ENCODE assay signal across 10 cellular contexts in the genomic region with DNA sequence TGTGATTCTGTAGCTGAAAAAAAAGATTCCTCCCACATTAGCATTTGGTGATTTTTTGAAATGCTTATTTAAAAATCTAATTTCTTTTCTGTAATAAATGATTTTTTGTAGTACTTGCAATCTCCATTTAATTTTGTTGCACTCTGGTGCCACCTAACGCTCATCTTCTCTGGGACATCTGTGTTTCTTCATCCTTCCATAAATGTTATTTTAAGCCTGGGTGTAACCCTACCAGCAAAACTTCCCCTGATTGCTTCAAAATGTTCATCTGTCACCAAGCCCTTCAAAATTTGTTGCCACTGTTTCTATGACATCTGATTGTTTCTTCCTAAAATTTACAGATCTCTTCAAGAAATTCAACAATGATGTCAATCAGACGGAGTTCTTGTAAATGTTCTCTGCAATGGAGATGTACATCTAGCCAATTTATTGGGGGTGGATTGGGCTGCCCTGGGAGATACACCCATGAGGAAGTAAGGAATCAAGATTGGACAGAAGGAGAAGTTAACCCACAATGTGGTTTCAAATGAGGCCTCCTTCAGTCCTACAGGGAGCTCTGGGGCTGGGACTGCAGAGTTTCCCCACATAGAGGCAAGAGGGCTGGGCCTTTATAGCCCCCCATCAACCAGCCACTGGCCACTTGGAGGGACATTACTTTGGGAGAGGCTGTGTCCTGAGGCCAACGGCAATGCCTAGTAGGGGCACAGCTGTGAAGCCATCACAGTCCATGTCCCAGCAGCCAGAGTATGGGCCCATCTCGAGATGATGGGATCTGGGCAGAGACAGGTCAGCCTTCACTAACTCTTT. TPM values are rescaled to one million over a fixed set of nuclear protein-coding genes. Genes with fewer than 3 reads are reported as not detected.
DNase-seq lines count a peak whose midpoint lies in the region; ATAC-seq and TF ChIP-seq lines count a peak whose summit lies in the region.
"Had no signal": no experiment of that assay in that cellular context is flagged by ENCODE, and none has a peak within 500 bp of the region (broad histone marks: within the 10 kb centered on the region; RNA-seq: fewer than 3 reads in every experiment).

No MANE protein-coding gene starts in this region.

- peaks cover 14% of the 10 kb centered on the region for H3K27me3 ChIP-seq in DND-41 (ENCODE audit: insufficient read depth, low read length, poor library complexity)
- no peaks in the 10 kb centered on the region for H3K27me3 ChIP-seq in KMS-11 (ENCODE audit: insufficient read depth, low read depth)
- H3K27me3 ChIP-seq in WERI-Rb-1 (ENCODE audit: insufficient read depth, low read depth, severe bottlenecking) = no peaks in the 10 kb centered on the region
- H3K27me3 ChIP-seq: SJSA1 had no signal

- no peak overlapping the region for H2AFZ ChIP-seq in DND-41 (ENCODE audit: low read depth, low read length)
- H2AFZ ChIP-seq in KMS-11 (ENCODE audit: low read depth) = no peak overlapping the region

- H3K79me2 ChIP-seq in DND-41 (ENCODE audit: insufficient read depth, low read length) (no peaks in the 10 kb centered on the region), KMS-11 (ENCODE audit: insufficient read depth, low read depth) (no peaks in the 10 kb centered on the region)

- intact Hi-C loops in activated CD4-positive, alpha-beta T cell treated with anti-CD3 and anti-CD28 coated beads, Interleukin-2, amount 10 ng/mL, durations not matched to agents 24 days and 14 days (cut with micrococcal nuclease) = loop anchor here (2.0 kb wide), 1 partner anchor 293 kb away; no protein-coding TSS in a partner anchor

- H3K9me3 ChIP-seq in DND-41 (ENCODE audit: insufficient read depth, low read length, severe bottlenecking) (no peaks in the 10 kb centered on the region), WERI-Rb-1 (ENCODE audit: severe bottlenecking) (no peaks in the 10 kb centered on the region)
- H3K9me3 ChIP-seq: SJSA1 had no signal

- H4K20me1 ChIP-seq in DND-41 (ENCODE audit: insufficient read depth, low read length) (no peaks in the 10 kb centered on the region), KMS-11 (ENCODE audit: insufficient read depth) (no peaks in the 10 kb centered on the region)

- no peak overlapping the region for H3K4me2 ChIP-seq in DND-41 (ENCODE audit: insufficient read depth, low read length)
- H3K4me2 ChIP-seq in KMS-11 = no peak overlapping the region

- H3K36me3 ChIP-seq in DND-41 (ENCODE audit: insufficient read depth, low read length) (no peaks in the 10 kb centered on the region), KMS-11 (ENCODE audit: insufficient read depth) (no peaks in the 10 kb centered on the region), WERI-Rb-1 (no peaks in the 10 kb centered on the region)
- H3K36me3 ChIP-seq: SJSA1 had no signal

- H3K27ac ChIP-seq in DND-41 (ENCODE audit: low read length) (no peak overlapping the region), KMS-11 (no peak overlapping the region), WERI-Rb-1 (no peak overlapping the region)
- H3K27ac ChIP-seq: SJSA1 had no signal

- no peaks in the 10 kb centered on the region for H3K4me1 ChIP-seq in DND-41 (ENCODE audit: insufficient read depth, low read length)
- no peaks in the 10 kb centered on the region for H3K4me1 ChIP-seq in KMS-11 (ENCODE audit: low read depth, poor library complexity, severe bottlenecking)
- H3K4me1 ChIP-seq: SJSA1 had no signal

- H3K4me1 Mint-ChIP-seq in activated CD4-positive, alpha-beta T cell treated with anti-CD3 and anti-CD28 coated beads, Interleukin-2, amount 10 ng/mL, durations not matched to agents 24 days and 14 days = no peaks in the 10 kb centered on the region

- DNase-seq in DND-41 = peak; percentile 27
- DNase-seq in WERI-Rb-1 = peak; percentile 31
- peak; percentile 64 for DNase-seq in left kidney (ENCODE audit: low read depth, low spot score)
- DNase-seq in HPDE6-E6E7 (ENCODE audit: extremely low spot score) = no peak
- DNase-seq in NCI-H1436 treated with DMSO at 0.1 percent for 48 hours (lab: John Stamatoyannopoulos, UW) = no peak
- DNase-seq in stimulated activated naive CD8-positive, alpha-beta T cell treated with anti-CD3 and anti-CD28 coated beads, Interleukin-15, Interleukin-2, amounts not matched to agents 100 U/mL and 50 U/mL, for 24 hours = no peak
- DNase-seq in activated CD4-positive, alpha-beta T cell treated with anti-CD3 and anti-CD28 coated beads, Interleukin-2, amount 10 ng/mL, durations not matched to agents 24 days and 14 days = no peak
- DNase-seq: left cardiac atrium had no signal

- no peak overlapping the region for H3K4me3 Mint-ChIP-seq in activated CD4-positive, alpha-beta T cell treated with anti-CD3 and anti-CD28 coated beads, Interleukin-2, amount 10 ng/mL, durations not matched to agents 24 days and 14 days

- no peak overlapping the region for H3K27ac Mint-ChIP-seq in activated CD4-positive, alpha-beta T cell treated with anti-CD3 and anti-CD28 coated beads, Interleukin-2, amount 10 ng/mL, durations not matched to agents 24 days and 14 days

- no peaks in the 10 kb centered on the region for H3K36me3 Mint-ChIP-seq in activated CD4-positive, alpha-beta T cell treated with anti-CD3 and anti-CD28 coated beads, Interleukin-2, amount 10 ng/mL, durations not matched to agents 24 days and 14 days (ENCODE audit: low read depth)

- no peak for ATAC-seq in DND-41 (ENCODE audit: insufficient read depth, low read depth)
- no peak for ATAC-seq in stimulated activated naive CD8-positive, alpha-beta T cell treated with anti-CD3 and anti-CD28 coated beads, Interleukin-15, Interleukin-2, amounts not matched to agents 100 U/mL and 50 U/mL, for 24 hours

- no peak overlapping the region for H3K4me3 ChIP-seq in DND-41 (ENCODE audit: low read depth in 1 of 2, low read length in 2 of 2)
- no peak overlapping the region for H3K4me3 ChIP-seq in KMS-11 (IDR thresholded peaks at IDR 0.05; ENCODE audit: insufficient read depth, low read depth, low read length)
- H3K4me3 ChIP-seq in WERI-Rb-1 (ENCODE audit: low read depth, low read length) = no peak overlapping the region
- H3K4me3 ChIP-seq: SJSA1 had no signal

- TF ChIP-seq CTCF in DND-41 (IDR thresholded peaks at IDR 0.05; ENCODE audit: borderline replicate concordance, extremely low read depth, low read length, poor library complexity, severe bottlenecking) (peak; percentile 72), KMS-11 (conservative IDR thresholded peaks at IDR 0.05; ENCODE audit: low read depth, low read length) (peak; percentile 68), WERI-Rb-1 (IDR thresholded peaks at IDR 0.05; ENCODE audit: low read depth, low read length) (peak; percentile 40)

- no peaks in the 10 kb centered on the region for H3K9me3 Mint-ChIP-seq in activated CD4-positive, alpha-beta T cell treated with anti-CD3 and anti-CD28 coated beads, Interleukin-2, amount 10 ng/mL, durations not matched to agents 24 days and 14 days

- H3K9ac ChIP-seq in DND-41 (ENCODE audit: low read depth, low read length) (no peak overlapping the region), KMS-11 (no peak overlapping the region)

- peaks cover 3% of the 10 kb centered on the region for H3K27me3 Mint-ChIP-seq in activated CD4-positive, alpha-beta T cell treated with anti-CD3 and anti-CD28 coated beads, Interleukin-2, amount 10 ng/mL, durations not matched to agents 24 days and 14 days

RNA-seq across cellular contexts. Expression of a gene that starts 23.3 kb away (rescaled TPM):
- not detected in 2 replicates for total RNA-seq in activated CD4-positive, alpha-beta T cell treated with anti-CD3 and anti-CD28 coated beads, Interleukin-2, amount 10 ng/mL, durations not matched to agents 24 days and 14 days

Comparison
In these comparisons a context has a peak if more than half of its experiments do, and no peak if none do; other contexts are left out.
1. DNase-seq: peak in DND-41 (single experiment), WERI-Rb-1 (single experiment) and left kidney (single experiment); none in HPDE6-E6E7 (single experiment), NCI-H1436 treated with DMSO at 0.1 percent for 48 hours (single experiment), stimulated activated naive CD8-positive, alpha-beta T cell treated with anti-CD3 and anti-CD28 coated beads, Interleukin-15, Interleukin-2, amounts not matched to agents 100 U/mL and 50 U/mL, for 24 hours (single experiment) and activated CD4-positive, alpha-beta T cell treated with anti-CD3 and anti-CD28 coated beads, Interleukin-2, amount 10 ng/mL, durations not matched to agents 24 days and 14 days (single experiment).
2. Peak in every context shown above with its lines, with median percentiles within 50 percentile points of each other: CTCF ChIP-seq.